7 cellular contexts compared by ENCODE assay signal in genomic region chr13:28707629-28708427, GRCh38. TPM values are rescaled to one million over a fixed set of nuclear protein-coding genes. Genes with fewer than 3 reads are reported as not detected.
A peak's percentile ranks its signal among the peaks of the same experiment; 100 is the strongest.
DNase-seq lines count a peak whose midpoint lies in the region; ATAC-seq and TF ChIP-seq lines count a peak whose summit lies in the region.

No MANE protein-coding gene starts in this region.

- H3K4me3 Mint-ChIP-seq in stimulated activated effector memory CD8-positive, alpha-beta T cell treated with anti-CD3 and anti-CD28 coated beads, Interleukin-12 subunit alpha, Interleukin-12 subunit beta, amount 100 ng/mL, for 72 hours, result no peak overlapping the region

- WGBS in body of pancreas, 2 donors, result 77 to 82% methylated on average over 5 of the region's 5 CpGs

- H3K9me3 ChIP-seq in Karpas-422 (ENCODE audit: low read length), result no peaks in the 10 kb centered on the region
- no peaks in the 10 kb centered on the region for H3K9me3 ChIP-seq in body of pancreas

- H3K27ac ChIP-seq in Karpas-422 (ENCODE audit: low read length), result no peak overlapping the region
- H3K27ac ChIP-seq in body of pancreas, result no peak overlapping the region

- H3K9ac ChIP-seq in Karpas-422 (ENCODE audit: low read length), result no peak overlapping the region

- H3K4me2 ChIP-seq in Karpas-422 (ENCODE audit: low read depth, low read length, poor library complexity, severe bottlenecking), result no peak overlapping the region

- no peak overlapping the region for H3K27ac Mint-ChIP-seq in stimulated activated effector memory CD8-positive, alpha-beta T cell treated with anti-CD3 and anti-CD28 coated beads, Interleukin-12 subunit alpha, Interleukin-12 subunit beta, amount 100 ng/mL, for 72 hours

- no peak for TF ChIP-seq CTCF in body of pancreas (IDR thresholded peaks at IDR 0.05)

- no peak overlapping the region for H2AFZ ChIP-seq in Karpas-422 (ENCODE audit: low read length)

- no peak overlapping the region for H3K4me3 ChIP-seq in Karpas-422 (ENCODE audit: low read length)
- no peak overlapping the region for H3K4me3 ChIP-seq in body of pancreas

- H3K79me2 ChIP-seq in Karpas-422 (ENCODE audit: low read length), result no peaks in the 10 kb centered on the region

- intact Hi-C loops in body of pancreas (cut with DNase I), result no loop called here

- TF ChIP-seq POLR2A in body of pancreas (IDR thresholded peaks at IDR 0.05), result no peak

- no peaks in the 10 kb centered on the region for H3K9me2 ChIP-seq in Karpas-422 (replicated peaks; ENCODE audit: insufficient read depth, low read length)

- H3K4me1 Mint-ChIP-seq in stimulated activated effector memory CD8-positive, alpha-beta T cell treated with anti-CD3 and anti-CD28 coated beads, Interleukin-12 subunit alpha, Interleukin-12 subunit beta, amount 100 ng/mL, for 72 hours, result peaks cover 10% of the 10 kb centered on the region

- ATAC-seq in GM18508 (IDR thresholded peaks at IDR 0.05; ENCODE audit: insufficient read depth, unreplicated experiment) (peak; percentile 98), GM21737 (IDR thresholded peaks at IDR 0.05; ENCODE audit: unreplicated experiment) (peak; percentile 96), body of pancreas (peak; percentile 68)
- peak; percentile 90 for ATAC-seq in stimulated activated effector memory CD8-positive, alpha-beta T cell treated with anti-CD3 and anti-CD28 coated beads, Interleukin-12 subunit alpha, Interleukin-12 subunit beta, amount 100 ng/mL, for 72 hours

- peaks cover 17% of the 10 kb centered on the region for H3K36me3 Mint-ChIP-seq in stimulated activated effector memory CD8-positive, alpha-beta T cell treated with anti-CD3 and anti-CD28 coated beads, Interleukin-12 subunit alpha, Interleukin-12 subunit beta, amount 100 ng/mL, for 72 hours

- H3K36me3 ChIP-seq in Karpas-422 (ENCODE audit: insufficient read depth, low read length) (no peaks in the 10 kb centered on the region), body of pancreas (replicated peaks in 1 of 2; ENCODE audit: insufficient read depth in 1 of 2, low read depth in 2 of 2) (no peaks in the 10 kb centered on the region)

- H3K4me1 ChIP-seq in Karpas-422 (ENCODE audit: low read length) (peaks cover 8% of the 10 kb centered on the region), body of pancreas (no peaks in the 10 kb centered on the region)

- no peaks in the 10 kb centered on the region for H4K20me1 ChIP-seq in Karpas-422 (ENCODE audit: insufficient read depth, low read depth, low read length)

- H3K9me3 Mint-ChIP-seq in stimulated activated effector memory CD8-positive, alpha-beta T cell treated with anti-CD3 and anti-CD28 coated beads, Interleukin-12 subunit alpha, Interleukin-12 subunit beta, amount 100 ng/mL, for 72 hours, result no peaks in the 10 kb centered on the region

- DNase-seq in Karpas-422 (peak; percentile 44), body of pancreas (peak in 3 of 4 donors; percentile 41 to 52 (median 49)), COLO829 (ENCODE audit: low spot score) (no peak)
- DNase-seq in stimulated activated effector memory CD8-positive, alpha-beta T cell treated with anti-CD3 and anti-CD28 coated beads, Interleukin-12 subunit alpha, Interleukin-12 subunit beta, amount 100 ng/mL, for 72 hours (ENCODE audit: low spot score in 2 of 2), result no peak
- DNase-seq in stimulated activated CD4-positive, alpha-beta T cell treated with anti-CD3 and anti-CD28 coated beads, Interleukin-2, amount 100 ng/mL, for 48 hours, result no peak

- H3K27me3 ChIP-seq in Karpas-422 (ENCODE audit: low read length), result no peaks in the 10 kb centered on the region
- H3K27me3 ChIP-seq in body of pancreas, result no peaks in the 10 kb centered on the region

RNA-seq across cellular contexts. Expression of gene SLC46A3, which starts 10.9 kb away (rescaled TPM):
- 2.1 and 4.5 TPM in 2 replicates for total RNA-seq in Karpas-422 (2014; rRNA removed; shearing (Covaris generic); ENCODE audit: low replicate concordance)
- total RNA-seq in body of pancreas, result 10 to 100 TPM in 1 of 2 donors, 1 to 10 TPM in 1; 6.6 to 11.7 TPM

RNA-seq across cellular contexts. Expression of gene POMP, which starts 48.9 kb away (rescaled TPM):
- total RNA-seq in Karpas-422 (2014; rRNA removed; shearing (Covaris generic); ENCODE audit: low replicate concordance), result 34.4 and 57.1 TPM in 2 replicates
- total RNA-seq in body of pancreas, result 10 to 100 TPM; 10.6 to 39.9 TPM

Comparison
In these comparisons a context has a peak if more than half of its experiments do, and no peak if none do; other contexts are left out.
1. DNase-seq: peak in Karpas-422 (single experiment) and body of pancreas (3 of 4); none in stimulated activated effector memory CD8-positive, alpha-beta T cell treated with anti-CD3 and anti-CD28 coated beads, Interleukin-12 subunit alpha, Interleukin-12 subunit beta, amount 100 ng/mL, for 72 hours (0 of 2), COLO829 (single experiment) and stimulated activated CD4-positive, alpha-beta T cell treated with anti-CD3 and anti-CD28 coated beads, Interleukin-2, amount 100 ng/mL, for 48 hours (0 of 2).
2. Peak in every context shown above with its lines, with median percentiles within 50 percentile points of each other: ATAC-seq.